Comparison of ENCODE assay signal across 12 cellular contexts in genomic region chr17:82865996-82866395, GRCh38. TPM values are rescaled to one million over a fixed set of nuclear protein-coding genes. Genes with fewer than 3 reads are reported as not detected.
A peak's percentile ranks its signal among the peaks of the same experiment; 100 is the strongest.
DNase-seq lines count a peak whose midpoint lies in the region; ATAC-seq, FAIRE-seq and TF ChIP-seq lines count a peak whose summit lies in the region.
"Had no signal": no experiment of that assay in that cellular context is flagged by ENCODE, and none has a peak within 500 bp of the region (broad histone marks: within the 10 kb centered on the region; RNA-seq: fewer than 3 reads in every experiment).

No MANE protein-coding gene starts in this region.

- H3K9me3 Mint-ChIP-seq in CD4-positive, CD25-positive, alpha-beta regulatory T cell = no peaks in the 10 kb centered on the region
- H3K9me3 Mint-ChIP-seq in brain = no peaks in the 10 kb centered on the region
- H3K9me3 Mint-ChIP-seq in nephron progenitor cell = no peaks in the 10 kb centered on the region

- no peak overlapping the region for H3K4me3 ChIP-seq in CD4-positive, CD25-positive, alpha-beta regulatory T cell (ENCODE audit: low read depth, low read length)
- H3K4me3 ChIP-seq in HEK293 (ENCODE audit: low read depth, low read length) = no peak overlapping the region
- H3K4me3 ChIP-seq in colonic mucosa = no peak overlapping the region
- H3K4me3 ChIP-seq: left lung had no signal

- no peaks in the 10 kb centered on the region for H3K9me3 ChIP-seq in CD4-positive, CD25-positive, alpha-beta regulatory T cell (ENCODE audit: control insufficient read depth in 2 of 2, low read length in 2 of 2)
- H3K9me3 ChIP-seq in HEK293 (ENCODE audit: control insufficient read depth, insufficient read depth, low read depth, low read length) = no peaks in the 10 kb centered on the region
- H3K9me3 ChIP-seq in colonic mucosa = no peaks in the 10 kb centered on the region
- H3K9me3 ChIP-seq: left lung had no signal

- no peak for TF ChIP-seq CTCF in HEK293 (tag by site-specific recombination; IDR thresholded peaks at IDR 0.05)
- TF ChIP-seq CTCF in brain (conservative IDR thresholded peaks at IDR 0.05) = no peak
- TF ChIP-seq CTCF in nephron progenitor cell (IDR thresholded peaks at IDR 0.05) = no peak
- TF ChIP-seq CTCF in colonic mucosa (IDR thresholded peaks at IDR 0.05) = no peak

- peaks cover 14% of the 10 kb centered on the region for H3K36me3 Mint-ChIP-seq in CD4-positive, CD25-positive, alpha-beta regulatory T cell
- H3K36me3 Mint-ChIP-seq in brain (peaks cover 12% of the 10 kb centered on the region), nephron progenitor cell (ENCODE audit: low read depth) (peaks cover 13% of the 10 kb centered on the region)

- FAIRE-seq in urothelium cell line (lab: Jason Lieb, UNC) = no peak

- peaks cover 14 to 56% (median 31%) of the 10 kb centered on the region in 4 donors for H3K4me1 Mint-ChIP-seq in CD4-positive, CD25-positive, alpha-beta regulatory T cell
- H3K4me1 Mint-ChIP-seq in brain (peaks cover 78% of the 10 kb centered on the region), nephron progenitor cell (peaks cover 87% of the 10 kb centered on the region)

- POLR2A ChIA-PET in HEK293 (lab: Yijun Ruan, JAX) = no interaction called here

- no peak for ATAC-seq in CD4-positive, CD25-positive, alpha-beta regulatory T cell (ENCODE audit: low read depth in 2 of 2)

- DNase-seq in CD4-positive, CD25-positive, alpha-beta regulatory T cell = no peak
- DNase-seq in nephron progenitor cell = no peak
- DNase-seq in colonic mucosa = no peak
- no peak for DNase-seq in NCI-H2171 treated with DMSO at 0.1 percent for 48 hours (lab: John Stamatoyannopoulos, UW)
- no peak for DNase-seq in urothelium cell line (ENCODE audit: low spot score)
- DNase-seq: DMS79, NCI-H446 had no signal

- peak overlapping the region in 1 of 4 donors; percentile 61 for H3K4me3 Mint-ChIP-seq in CD4-positive, CD25-positive, alpha-beta regulatory T cell
- H3K4me3 Mint-ChIP-seq in brain (peak overlapping the region in 3 of 5 experiments; percentile 16 to 53 (median 38)), nephron progenitor cell (no peak overlapping the region)

- no peaks in the 10 kb centered on the region for H3K27me3 Mint-ChIP-seq in CD4-positive, CD25-positive, alpha-beta regulatory T cell
- H3K27me3 Mint-ChIP-seq in brain (peaks cover 6% of the 10 kb centered on the region), nephron progenitor cell (ENCODE audit: low read depth, poor library complexity) (peaks cover 3% of the 10 kb centered on the region)

- H3K27ac Mint-ChIP-seq in CD4-positive, CD25-positive, alpha-beta regulatory T cell = peak overlapping the region; percentile 80 to 95 (median 82)
- H3K27ac Mint-ChIP-seq in brain = peak overlapping the region; percentile 62 to 94 (median 81)
- peak overlapping the region; percentile 92 for H3K27ac Mint-ChIP-seq in nephron progenitor cell

- H3K27me3 ChIP-seq in CD4-positive, CD25-positive, alpha-beta regulatory T cell (ENCODE audit: control insufficient read depth, insufficient read depth, low read length) = no peaks in the 10 kb centered on the region
- H3K27me3 ChIP-seq in colonic mucosa = no peaks in the 10 kb centered on the region
- H3K27me3 ChIP-seq: left lung had no signal

- no peak overlapping the region for H3K9ac ChIP-seq in colonic mucosa (ENCODE audit: low read depth in 2 of 2, low read length in 2 of 2)

- intact Hi-C loops in colonic mucosa (cut with DNase I) = no loop called here

- CTCF ChIA-PET in HEK293 (lab: Yijun Ruan, JAX) = interaction anchor here (1.1 kb wide), 1 partner anchor 20 kb away, joined by 4 read pairs; no protein-coding TSS in a partner anchor

- H3K36me3 ChIP-seq in CD4-positive, CD25-positive, alpha-beta regulatory T cell (ENCODE audit: control insufficient read depth, insufficient read depth, low read length) = peaks cover 9% of the 10 kb centered on the region
- H3K36me3 ChIP-seq in HEK293 (ENCODE audit: control insufficient read depth in 2 of 2, insufficient read depth in 1 of 2, low read length in 2 of 2) (peaks cover 0 to 14% of the 10 kb centered on the region in 2 experiments; a peak in 1 of 3 replicates), colonic mucosa (no peaks in the 10 kb centered on the region)

- H3K4me1 ChIP-seq in CD4-positive, CD25-positive, alpha-beta regulatory T cell (ENCODE audit: control insufficient read depth, insufficient read depth, low read length, poor library complexity, severe bottlenecking) = peaks cover 45% of the 10 kb centered on the region
- H3K4me1 ChIP-seq in HEK293 (ENCODE audit: control insufficient read depth, insufficient read depth, low read length) = peaks cover 11% of the 10 kb centered on the region
- H3K4me1 ChIP-seq in colonic mucosa = no peaks in the 10 kb centered on the region

- peak overlapping the region; percentile 90 for H3K27ac ChIP-seq in CD4-positive, CD25-positive, alpha-beta regulatory T cell (ENCODE audit: insufficient read depth, low read length, poor library complexity, severe bottlenecking)
- no peak overlapping the region for H3K27ac ChIP-seq in HEK293 (ENCODE audit: extremely low read depth, low read depth, low read length)
- no peak overlapping the region for H3K27ac ChIP-seq in colonic mucosa
- H3K27ac ChIP-seq: left lung had no signal

TF ChIP-seq in HEK293, 187 proteins besides CTCF, POLR2A, EP300 and RAD21:
- TF ChIP-seq SCRT2 (tag by site-specific recombination; IDR thresholded peaks at IDR 0.05) = peak; percentile 68
- no peak for TF ChIP-seq ZNF426 (tag by site-specific recombination; IDR thresholded peaks at IDR 0.05)
- TF ChIP-seq PRDM10 (tag by site-specific recombination; IDR thresholded peaks at IDR 0.05) = peak; percentile 37; the same call in 1 of the 2 replicates
- TF ChIP-seq ZNF184 (tag by site-specific recombination; IDR thresholded peaks at IDR 0.05) = no peak

RNA-seq across cellular contexts. Expression of gene ZNF750, which starts 26.2 kb away (rescaled TPM):
- total RNA-seq in CD4-positive, CD25-positive, alpha-beta regulatory T cell = not detected
- under 1 TPM in 1 of 4 donors, not detected in 3; 0.07 TPM for polyA plus RNA-seq in CD4-positive, CD25-positive, alpha-beta regulatory T cell
- 0.31 TPM for polyA plus RNA-seq in brain (ENCODE audit: insufficient read depth, low read depth, low replicate concordance)
- total RNA-seq in colonic mucosa = not detected
- total RNA-seq: LHCN-M2, renal cortical epithelial cell had no signal
